Comparison of ENCODE assay signal across 12 cellular contexts in genomic region chr16:1542533-1542932, GRCh38. TPM values are rescaled to one million over a fixed set of nuclear protein-coding genes. Genes with fewer than 3 reads are reported as not detected.
DNase-seq lines count a peak whose midpoint lies in the region; ATAC-seq, FAIRE-seq and TF ChIP-seq lines count a peak whose summit lies in the region.
"Had no signal": no experiment of that assay in that cellular context is flagged by ENCODE, and none has a peak within 500 bp of the region (broad histone marks: within the 10 kb centered on the region; RNA-seq: fewer than 3 reads in every experiment).

No MANE protein-coding gene starts in this region.

- H3K9me3 ChIP-seq in T-helper 17 cell (ENCODE audit: control insufficient read depth, low read length, poor library complexity, severe bottlenecking) = no peaks in the 10 kb centered on the region
- H3K9me3 ChIP-seq in esophagus squamous epithelium = no peaks in the 10 kb centered on the region
- H3K9me3 ChIP-seq: A549 had no signal

- ATAC-seq in T-helper 17 cell = no peak
- no peak for ATAC-seq in stimulated activated memory B cell treated with anti-CD40 and anti-IgM and Interleukin-4, amounts not matched to agents 10 μg/mL and 1 μg/mL and 100 μg/mL, for 72 hours
- no peak for ATAC-seq in GM18520 (IDR thresholded peaks at IDR 0.05; ENCODE audit: unreplicated experiment)

- no peak overlapping the region for H3K4me3 ChIP-seq in esophagus squamous epithelium
- H3K4me3 ChIP-seq: A549, GM12878 had no signal

- H3K36me3 ChIP-seq in esophagus squamous epithelium = peaks cover 7 to 62% (median 10%) of the 10 kb centered on the region in 3 donors

- DNase-seq in activated CD4-positive, alpha-beta T cell treated with anti-CD3 and anti-CD28 coated beads, Interleukin-2, amount 10 ng/mL, durations not matched to agents 7 days and 5 days = no peak
- DNase-seq in activated CD4-positive, alpha-beta T cell treated with anti-CD3 and anti-CD28 coated beads for 48 hours = no peak
- DNase-seq in T-helper 17 cell = no peak
- DNase-seq in esophagus squamous epithelium (lab: John Stamatoyannopoulos, UW) = no peak
- DNase-seq in SHP77 treated with DMSO at 0.1 percent for 48 hours (lab: John Stamatoyannopoulos, UW) = no peak
- no peak for DNase-seq in GM12891 (ENCODE audit: insufficient read length, low spot score)
- DNase-seq: DMS53 had no signal

- H3K4me1 ChIP-seq in esophagus squamous epithelium = peaks cover 14 to 95% (median 40%) of the 10 kb centered on the region in 3 donors

- FAIRE-seq in GM12891 (lab: Jason Lieb, UNC) = no peak
- FAIRE-seq: A549, GM12878 had no signal

- no peaks in the 10 kb centered on the region for H3K27me3 ChIP-seq in esophagus squamous epithelium

- intact Hi-C loops in esophagus squamous epithelium (cut with DNase I) = no loop called here

- H3K4me3 Mint-ChIP-seq in activated CD4-positive, alpha-beta T cell treated with anti-CD3 and anti-CD28 coated beads, Interleukin-2, amount 10 ng/mL, durations not matched to agents 7 days and 5 days = peak overlapping the region; percentile 20
- H3K4me3 Mint-ChIP-seq in T-helper 17 cell = no peak overlapping the region
- no peak overlapping the region for H3K4me3 Mint-ChIP-seq in stimulated activated memory B cell treated with anti-CD40 and anti-IgM and Interleukin-4, amounts not matched to agents 10 μg/mL and 1 μg/mL and 100 μg/mL, for 72 hours
- H3K4me3 Mint-ChIP-seq: type B pancreatic cell had no signal

- CTCF ChIA-PET in activated CD4-positive, alpha-beta T cell treated with anti-CD3 and anti-CD28 coated beads, Interleukin-2, amount 10 ng/mL, durations not matched to agents 7 days and 5 days (lab: Charles Lee) = no interaction called here

- H3K27ac Mint-ChIP-seq in activated CD4-positive, alpha-beta T cell treated with anti-CD3 and anti-CD28 coated beads, Interleukin-2, amount 10 ng/mL, durations not matched to agents 7 days and 5 days = peak overlapping the region; percentile 73
- H3K27ac Mint-ChIP-seq in T-helper 17 cell = peak overlapping the region; percentile 47
- peak overlapping the region; percentile 91 for H3K27ac Mint-ChIP-seq in stimulated activated memory B cell treated with anti-CD40 and anti-IgM and Interleukin-4, amounts not matched to agents 10 μg/mL and 1 μg/mL and 100 μg/mL, for 72 hours
- H3K27ac Mint-ChIP-seq: type B pancreatic cell had no signal

- peaks cover 65% of the 10 kb centered on the region for H3K36me3 Mint-ChIP-seq in activated CD4-positive, alpha-beta T cell treated with anti-CD3 and anti-CD28 coated beads, Interleukin-2, amount 10 ng/mL, durations not matched to agents 7 days and 5 days (ENCODE audit: low read depth)
- peaks cover 2% of the 10 kb centered on the region for H3K36me3 Mint-ChIP-seq in T-helper 17 cell (ENCODE audit: low read depth)
- no peaks in the 10 kb centered on the region for H3K36me3 Mint-ChIP-seq in stimulated activated memory B cell treated with anti-CD40 and anti-IgM and Interleukin-4, amounts not matched to agents 10 μg/mL and 1 μg/mL and 100 μg/mL, for 72 hours

- POLR2A ChIA-PET in activated CD4-positive, alpha-beta T cell treated with anti-CD3 and anti-CD28 coated beads, Interleukin-2, amount 10 ng/mL, durations not matched to agents 7 days and 5 days (lab: Charles Lee) = no interaction called here

- no peaks in the 10 kb centered on the region for H3K9me3 Mint-ChIP-seq in activated CD4-positive, alpha-beta T cell treated with anti-CD3 and anti-CD28 coated beads, Interleukin-2, amount 10 ng/mL, durations not matched to agents 7 days and 5 days
- H3K9me3 Mint-ChIP-seq in stimulated activated memory B cell treated with anti-CD40 and anti-IgM and Interleukin-4, amounts not matched to agents 10 μg/mL and 1 μg/mL and 100 μg/mL, for 72 hours = no peaks in the 10 kb centered on the region
- H3K9me3 Mint-ChIP-seq: type B pancreatic cell had no signal

- no peaks in the 10 kb centered on the region for H3K27me3 Mint-ChIP-seq in activated CD4-positive, alpha-beta T cell treated with anti-CD3 and anti-CD28 coated beads, Interleukin-2, amount 10 ng/mL, durations not matched to agents 7 days and 5 days
- no peaks in the 10 kb centered on the region for H3K27me3 Mint-ChIP-seq in T-helper 17 cell
- no peaks in the 10 kb centered on the region for H3K27me3 Mint-ChIP-seq in stimulated activated memory B cell treated with anti-CD40 and anti-IgM and Interleukin-4, amounts not matched to agents 10 μg/mL and 1 μg/mL and 100 μg/mL, for 72 hours
- H3K27me3 Mint-ChIP-seq: type B pancreatic cell had no signal

- TF ChIP-seq POLR2A in esophagus squamous epithelium (IDR thresholded peaks at IDR 0.05) (no peak), GM12891 (IDR thresholded peaks at IDR 0.05; ENCODE audit: low read depth, low read length) (no peak)

- H3K27ac ChIP-seq in esophagus squamous epithelium = peak overlapping the region; percentile 55 to 86 (median 80)
- H3K27ac ChIP-seq: A549 had no signal

- WGBS in esophagus squamous epithelium, 2 donors = 87 to 89% methylated on average over 5 to 10 of the region's 18 CpGs

- peaks cover 74% of the 10 kb centered on the region for H3K4me1 Mint-ChIP-seq in activated CD4-positive, alpha-beta T cell treated with anti-CD3 and anti-CD28 coated beads, Interleukin-2, amount 10 ng/mL, durations not matched to agents 7 days and 5 days
- peaks cover 51% of the 10 kb centered on the region for H3K4me1 Mint-ChIP-seq in T-helper 17 cell
- peaks cover 50% of the 10 kb centered on the region for H3K4me1 Mint-ChIP-seq in stimulated activated memory B cell treated with anti-CD40 and anti-IgM and Interleukin-4, amounts not matched to agents 10 μg/mL and 1 μg/mL and 100 μg/mL, for 72 hours

- no peak for TF ChIP-seq CTCF in esophagus squamous epithelium (IDR thresholded peaks at IDR 0.05)

TF ChIP-seq in GM12891, 5 proteins besides CTCF, POLR2A, EP300 and RAD21:
- TF ChIP-seq POLR2AphosphoS5 (IDR thresholded peaks at IDR 0.05; ENCODE audit: low read depth, low read length) (no peak), PAX5 (IDR thresholded peaks at IDR 0.05; ENCODE audit: insufficient read depth, low read length, severe bottlenecking) (no peak), SPI1 (IDR thresholded peaks at IDR 0.05; ENCODE audit: low read depth, low read length) (no peak), TAF1 (IDR thresholded peaks at IDR 0.05; ENCODE audit: low read depth, low read length) (no peak), POU2F2 (IDR thresholded peaks at IDR 0.05; ENCODE audit: low read depth, low read length) (no peak)
TF ChIP-seq in GM12891: peak in this region for 0.

RNA-seq across cellular contexts. Expression of gene TMEM204, which starts 9.1 kb away (rescaled TPM):
- 10 to 100 TPM; 60.6 to 73.5 TPM for total RNA-seq in activated CD4-positive, alpha-beta T cell treated with anti-CD3 and anti-CD28 coated beads, Interleukin-2, amount 10 ng/mL, durations not matched to agents 7 days and 5 days
- total RNA-seq in T-helper 17 cell (10 to 100 TPM; 22.2 to 23.4 TPM), esophagus squamous epithelium (10 to 100 TPM in 1 of 4 donors, 1 to 10 TPM in 3; 4.3 to 32.4 (median 7.9) TPM)
- polyA plus RNA-seq in GM12891 (2012; ENCODE audit: low read depth, missing spikeins) = 0.60 TPM
- polyA plus RNA-seq: A549 had no signal

RNA-seq across cellular contexts. Expression of gene TELO2, which starts 49.4 kb away (rescaled TPM):
- total RNA-seq in activated CD4-positive, alpha-beta T cell treated with anti-CD3 and anti-CD28 coated beads, Interleukin-2, amount 10 ng/mL, durations not matched to agents 7 days and 5 days = 10 to 100 TPM; 49.1 to 65.5 TPM
- total RNA-seq in T-helper 17 cell = 10 to 100 TPM; 36.4 to 39.7 TPM
- total RNA-seq in esophagus squamous epithelium = 10 to 100 TPM; 17.0 to 29.3 (median 21.4) TPM
- 22.3 TPM for polyA plus RNA-seq in GM12891 (2012; ENCODE audit: low read depth, missing spikeins)

RNA-seq across cellular contexts. Expression of gene PTX4, which starts 53.8 kb away (rescaled TPM):
- total RNA-seq in activated CD4-positive, alpha-beta T cell treated with anti-CD3 and anti-CD28 coated beads, Interleukin-2, amount 10 ng/mL, durations not matched to agents 7 days and 5 days = not detected
- not detected for total RNA-seq in T-helper 17 cell
- not detected for total RNA-seq in esophagus squamous epithelium
- not detected for polyA plus RNA-seq in GM12891 (2012; ENCODE audit: low read depth, missing spikeins)
- total RNA-seq: GM12878 had no signal
- polyA plus RNA-seq: A549, GM12878 had no signal
